18 cellular contexts compared by ENCODE assay signal in genomic region chr20:24567508-24567907, GRCh38.
A peak's percentile ranks its signal among the peaks of the same experiment; 100 is the strongest.
DNase-seq lines count a peak whose midpoint lies in the region; ATAC-seq and TF ChIP-seq lines count a peak whose summit lies in the region.
"Had no signal": no experiment of that assay in that cellular context is flagged by ENCODE, and none has a peak within 500 bp of the region (broad histone marks: within the 10 kb centered on the region; RNA-seq: fewer than 3 reads in every experiment).

No MANE protein-coding gene starts in this region.

- H3K18ac ChIP-seq in neuronal stem cell (ENCODE audit: low read length) = peak overlapping the region; percentile 29

- no peak overlapping the region for H3K4me3 ChIP-seq in neuronal stem cell (ENCODE audit: low read length in 2 of 2)
- H3K4me3 ChIP-seq in upper lobe of right lung = no peak overlapping the region
- H3K4me3 ChIP-seq: A549; BLaER1 treated with 17β-estradiol and CSF1 and Interleukin-3, amounts not matched to agents 10 nM and 100 nM had no signal

- ATAC-seq in upper lobe of right lung = no peak
- no peak for ATAC-seq in GM21390 (IDR thresholded peaks at IDR 0.05; ENCODE audit: unreplicated experiment)
- ATAC-seq: A549; CD8-positive, alpha-beta T cell had no signal

- peaks cover 0 to 4% of the 10 kb centered on the region in 2 donors for H3K9me3 ChIP-seq in neuronal stem cell (replicated peaks in 1 of 2; ENCODE audit: control insufficient read depth in 2 of 2, insufficient read depth in 1 of 2, low read depth in 1 of 2, low read length in 2 of 2)
- H3K9me3 ChIP-seq in upper lobe of right lung = no peaks in the 10 kb centered on the region

- H3K23ac ChIP-seq in neuronal stem cell (ENCODE audit: low read depth, low read length, poor library complexity) = no peak overlapping the region

- DNase-seq in islet precursor cell (peak; percentile 37), neuronal stem cell (ENCODE audit: low spot score) (no peak), posterior vena cava (ENCODE audit: low spot score) (peak; percentile 56), upper lobe of right lung (peak; percentile 29), NCI-H187 treated with DMSO at 0.1 percent for 48 hours (lab: John Stamatoyannopoulos, UW) (no peak)
- DNase-seq in activated effector memory CD4-positive, alpha-beta T cell treated with Interleukin-2 at 50 U/mL for 16 hours = no peak
- DNase-seq: AML-193; Caco-2; Calu3; CD4-positive, alpha-beta T cell; CD8-positive, alpha-beta T cell; DMS79 treated with DMSO at 0.1 percent for 48 hours; GF-D8 had no signal

- no CpG with 5 or more reads among the region's 5 CpGs for WGBS in neuronal stem cell (ENCODE audit: extremely low coverage in 2 of 2, insufficient read length in 2 of 2, insufficient replicate concordance in 1 of 2), 2 donors

- H4K91ac ChIP-seq in neuronal stem cell (ENCODE audit: low read depth, low read length, poor library complexity) = no peak overlapping the region

- H3K79me1 ChIP-seq in neuronal stem cell (ENCODE audit: low read depth, low read length) = no peaks in the 10 kb centered on the region

- H3K27ac ChIP-seq in neuronal stem cell (replicated peaks; ENCODE audit: low read length) (no peak overlapping the region), upper lobe of right lung (no peak overlapping the region)
- H3K27ac ChIP-seq: 22Rv1; A549; BLaER1 treated with 17β-estradiol and CSF1 and Interleukin-3, amounts not matched to agents 10 nM and 100 nM; C4-2B had no signal

- no peak overlapping the region for H2BK12ac ChIP-seq in neuronal stem cell (ENCODE audit: low read length)

- H3K4me1 ChIP-seq in neuronal stem cell (ENCODE audit: control insufficient read depth in 2 of 2, insufficient read depth in 1 of 2, low read depth in 1 of 2, low read length in 2 of 2) = no peaks in the 10 kb centered on the region
- H3K4me1 ChIP-seq in upper lobe of right lung = no peaks in the 10 kb centered on the region
- H3K4me1 ChIP-seq: A549, Caco-2 had no signal

- H3K4ac ChIP-seq in neuronal stem cell (ENCODE audit: low read length) = no peak overlapping the region

- no peak overlapping the region for H3K4me2 ChIP-seq in neuronal stem cell (ENCODE audit: insufficient read depth, low read length, poor library complexity, severe bottlenecking)
- H3K4me2 ChIP-seq: A549; BLaER1 treated with 17β-estradiol and CSF1 and Interleukin-3, amounts not matched to agents 10 nM and 100 nM had no signal

- no peak overlapping the region for H3K9ac ChIP-seq in neuronal stem cell (ENCODE audit: low read depth, low read length, poor library complexity)
- H3K9ac ChIP-seq: BLaER1 treated with 17β-estradiol and CSF1 and Interleukin-3, amounts not matched to agents 10 nM and 100 nM had no signal

- H3K27me3 ChIP-seq in neuronal stem cell (ENCODE audit: control insufficient read depth in 3 of 3, insufficient read depth in 3 of 3, low read depth in 1 of 3, low read length in 3 of 3) (no peaks in the 10 kb centered on the region), upper lobe of right lung (no peaks in the 10 kb centered on the region)
- H3K27me3 ChIP-seq: BLaER1 treated with 17β-estradiol and CSF1 and Interleukin-3, amounts not matched to agents 10 nM and 100 nM had no signal

- no peak overlapping the region for H2BK120ac ChIP-seq in neuronal stem cell (ENCODE audit: low read depth, low read length)

- no peak overlapping the region for H3K14ac ChIP-seq in neuronal stem cell (ENCODE audit: low read length)

- no peak for TF ChIP-seq CTCF in upper lobe of right lung (IDR thresholded peaks at IDR 0.05)

- H2BK5ac ChIP-seq in neuronal stem cell (ENCODE audit: low read length) = no peak overlapping the region

- no peak overlapping the region for H2AFZ ChIP-seq in neuronal stem cell (ENCODE audit: low read length)

- H2BK15ac ChIP-seq in neuronal stem cell (ENCODE audit: low read length) = no peak overlapping the region

- H3K36me3 ChIP-seq in neuronal stem cell (replicated peaks in 1 of 2; ENCODE audit: control insufficient read depth in 2 of 2, insufficient read depth in 2 of 2, low read length in 2 of 2) = no peaks in the 10 kb centered on the region
- no peaks in the 10 kb centered on the region for H3K36me3 ChIP-seq in upper lobe of right lung
- H3K36me3 ChIP-seq: BLaER1 treated with 17β-estradiol and CSF1 and Interleukin-3, amounts not matched to agents 10 nM and 100 nM had no signal

- no peak overlapping the region for H2AK5ac ChIP-seq in neuronal stem cell (ENCODE audit: low read depth, low read length)

- H4K8ac ChIP-seq in neuronal stem cell (ENCODE audit: low read depth, low read length) = no peak overlapping the region

- intact Hi-C loops in posterior vena cava (cut with DNase I) (no loop called here), upper lobe of right lung (cut with DNase I) (no loop called here)

Comparison
In these comparisons a context has a peak if more than half of its experiments do, and no peak if none do; other contexts are left out.
1. DNase-seq: peak in islet precursor cell (single experiment), posterior vena cava (single experiment) and upper lobe of right lung (single experiment); none in neuronal stem cell (single experiment), activated effector memory CD4-positive, alpha-beta T cell treated with Interleukin-2 at 50 U/mL for 16 hours (single experiment) and NCI-H187 treated with DMSO at 0.1 percent for 48 hours (single experiment).